ENCODE assay signal across 2 cellular contexts in genomic region chr17:8776861-8777260, GRCh38.
A peak's percentile ranks its signal among the peaks of the same experiment; 100 is the strongest.
TF ChIP-seq lines count a peak whose summit lies in the region.

No MANE protein-coding gene starts in this region.

TF ChIP-seq in liver, 16 proteins besides CTCF, POLR2A, EP300 and RAD21:
- TF ChIP-seq FOXA1 (IDR thresholded peaks at IDR 0.05) = no peak
- no peak for TF ChIP-seq ZBTB33 (IDR thresholded peaks at IDR 0.05)
- TF ChIP-seq MAX (IDR thresholded peaks at IDR 0.05) = no peak
- no peak for TF ChIP-seq NR2F2 (IDR thresholded peaks at IDR 0.05)
- TF ChIP-seq REST (IDR thresholded peaks at IDR 0.05) = no peak
- peak; percentile 13 for TF ChIP-seq YY1 (IDR thresholded peaks at IDR 0.05)
- TF ChIP-seq HNF4A (conservative IDR thresholded peaks at IDR 0.05) = no peak
- TF ChIP-seq GABPA (IDR thresholded peaks at IDR 0.05 in 1 of 2, conservative IDR thresholded peaks at IDR 0.05 in 1 of 2) = no peak

TF ChIP-seq in HepG2, 621 proteins besides CTCF, POLR2A, EP300 and RAD21:
- TF ChIP-seq ZNF280B (CRISPR knock-in tag; IDR thresholded peaks at IDR 0.05; ENCODE audit: borderline replicate concordance) = no peak
- no peak for TF ChIP-seq ZNF616 (CRISPR knock-in tag; IDR thresholded peaks at IDR 0.05; ENCODE audit: low read depth)
- TF ChIP-seq GPN1 (CRISPR knock-in tag; IDR thresholded peaks at IDR 0.05; ENCODE audit: borderline replicate concordance) = no peak
- TF ChIP-seq ZNF160 (CRISPR knock-in tag; IDR thresholded peaks at IDR 0.05) = no peak
- TF ChIP-seq ZNF337 (CRISPR knock-in tag; IDR thresholded peaks at IDR 0.05; ENCODE audit: borderline replicate concordance, low read depth) = no peak
- no peak for TF ChIP-seq BRCA1 (CRISPR knock-in tag; IDR thresholded peaks at IDR 0.05)
- TF ChIP-seq TRIM22 (IDR thresholded peaks at IDR 0.05) = no peak
- no peak for TF ChIP-seq ZNF318 (CRISPR knock-in tag; IDR thresholded peaks at IDR 0.05)
- no peak for TF ChIP-seq ZNF639 (CRISPR knock-in tag; conservative IDR thresholded peaks at IDR 0.05)
- TF ChIP-seq SIN3A (IDR thresholded peaks at IDR 0.05; ENCODE audit: borderline replicate concordance, low read depth, low read length) = no peak
- TF ChIP-seq STAG1 (CRISPR knock-in tag; IDR thresholded peaks at IDR 0.05) = no peak
- no peak for TF ChIP-seq ATF6 (CRISPR knock-in tag; conservative IDR thresholded peaks at IDR 0.05)
- no peak for TF ChIP-seq WIZ (CRISPR knock-in tag; IDR thresholded peaks at IDR 0.05)
- no peak for TF ChIP-seq E2F5 (CRISPR knock-in tag; conservative IDR thresholded peaks at IDR 0.05)
- TF ChIP-seq ZNF207 (IDR thresholded peaks at IDR 0.05; ENCODE audit: borderline replicate concordance) = no peak
- no peak for TF ChIP-seq MED1 (CRISPR knock-in tag; IDR thresholded peaks at IDR 0.05)
- TF ChIP-seq ZFP90 (CRISPR knock-in tag; IDR thresholded peaks at IDR 0.05; ENCODE audit: borderline replicate concordance) = no peak
- no peak for TF ChIP-seq TCF7L2 (IDR thresholded peaks at IDR 0.05; ENCODE audit: low read depth, low read length)
- no peak for TF ChIP-seq POGZ (CRISPR knock-in tag; IDR thresholded peaks at IDR 0.05)
